In the genomic region with DNA sequence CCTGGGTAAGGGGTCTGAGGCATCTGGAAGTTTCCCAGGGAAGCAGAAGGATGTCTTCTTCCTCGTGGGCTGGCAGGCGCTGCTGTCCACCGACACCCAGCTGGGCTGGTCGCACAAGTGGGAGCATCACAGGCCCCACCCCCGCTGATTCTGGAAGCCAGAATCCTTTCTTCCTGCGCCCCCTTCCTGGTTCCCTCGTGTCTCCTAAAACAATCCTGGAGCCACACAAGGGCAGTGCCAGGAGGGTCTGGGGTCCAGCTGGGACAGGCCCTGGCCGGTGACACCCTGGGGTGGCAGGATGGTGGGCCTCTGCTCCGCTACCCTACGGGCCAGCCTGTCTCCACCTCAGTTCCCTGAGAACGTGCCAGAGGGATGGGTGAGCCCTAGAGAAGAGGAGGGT, we compare ENCODE assay signal across 27 cellular contexts. TPM values are rescaled to one million over a fixed set of nuclear protein-coding genes. Genes with fewer than 3 reads are reported as not detected.
"Had no signal": no experiment of that assay in that cellular context is flagged by ENCODE, and none has a peak within 500 bp of the region (broad histone marks: within the 10 kb centered on the region; RNA-seq: fewer than 3 reads in every experiment).

No MANE protein-coding gene starts in this region.

- ATAC-seq: heart left ventricle, psoas muscle, sciatic nerve had no signal

- H3K27me3 Mint-ChIP-seq: naive B cell had no signal

- H3K4me1 Mint-ChIP-seq: nephron had no signal

- H3K27me3 ChIP-seq: colonic mucosa, heart left ventricle, stomach, transverse colon had no signal

- H3K27ac Mint-ChIP-seq: nephron had no signal

- H3K9me3 Mint-ChIP-seq: naive B cell, nephron had no signal

- H3K4me1 ChIP-seq: colonic mucosa had no signal

- H3K36me3 ChIP-seq: colonic mucosa, heart left ventricle, left ventricle myocardium inferior, stomach, thoracic aorta, transverse colon had no signal

- H3K4me3 ChIP-seq: colonic mucosa, heart left ventricle, left ventricle myocardium inferior, lung, psoas muscle, stomach, thoracic aorta, transverse colon had no signal

- H3K4me3 Mint-ChIP-seq: nephron had no signal

- DNase-seq: colonic mucosa; effector CD4-positive, alpha-beta T cell; heart left ventricle; hypothalamus; left ventricle myocardium inferior; mesendoderm; naive B cell; retina; stimulated activated CD4-positive, alpha-beta T cell treated with anti-CD3 and anti-CD28 coated beads, Interleukin-2, amount 100 ng/mL, for 24 hours; stimulated activated CD4-positive, alpha-beta T cell treated with anti-CD3 and anti-CD28 coated beads, Interleukin-4, amount 100 ng/mL, for 4 hours; stimulated activated naive CD4-positive, alpha-beta T cell; stomach; substantia nigra; transverse colon had no signal

- H3K9me3 ChIP-seq: colonic mucosa, heart left ventricle, left ventricle myocardium inferior, psoas muscle, stomach, thoracic aorta, transverse colon had no signal

- H3K27ac ChIP-seq: colonic mucosa, heart left ventricle, left ventricle myocardium inferior, psoas muscle, stomach, thoracic aorta, transverse colon had no signal

- FAIRE-seq: frontal cortex, islet of Langerhans had no signal

RNA-seq across cellular contexts. Expression of a gene that starts 18.3 kb away (rescaled TPM):
- total RNA-seq: cerebellum, dermis microvascular lymphatic vessel endothelial cell, frontal cortex, glomerular endothelial cell, left ventricle myocardium inferior, osteoblast, sciatic nerve, thoracic aorta had no signal

RNA-seq across cellular contexts. Expression of a gene that starts 22.3 kb away (rescaled TPM):
- total RNA-seq: cerebellum, frontal cortex, glomerular endothelial cell, heart left ventricle, left ventricle myocardium inferior, skeletal muscle tissue had no signal

RNA-seq across cellular contexts. Expression of a gene that starts 34.6 kb away (rescaled TPM):
- total RNA-seq: cerebellum, colonic mucosa, dermis microvascular lymphatic vessel endothelial cell, frontal cortex, glomerular endothelial cell, lung, osteoblast, sciatic nerve, stomach, transverse colon, ureter had no signal
